1 cellular context compared by ENCODE assay signal in genomic region chr5:34838785-34839714, GRCh38.
TF ChIP-seq lines count a peak whose summit lies in the region.

TTC23L (plus strand) TSS chr5:34839164; CDS start chr5:34840672, 1,508 bp downstream.

TF ChIP-seq in HepG2, 621 proteins besides CTCF, POLR2A, EP300 and RAD21 (continued from another document and continues in another):
- TF ChIP-seq GABPA (IDR thresholded peaks at IDR 0.05; ENCODE audit: low read depth, low read length): peak; percentile 80; the same call in 1 of the 2 replicates
- TF ChIP-seq GABPA (CRISPR knock-in tag; IDR thresholded peaks at IDR 0.05; ENCODE audit: low read depth): peak; percentile 93
- peak; percentile 92 for TF ChIP-seq MED8 (CRISPR knock-in tag; IDR thresholded peaks at IDR 0.05; ENCODE audit: insufficient replicate concordance)
- TF ChIP-seq ZNF326 (CRISPR knock-in tag; IDR thresholded peaks at IDR 0.05; ENCODE audit: borderline replicate concordance): no peak
- peak; percentile 41 for TF ChIP-seq IKZF4 (CRISPR knock-in tag; IDR thresholded peaks at IDR 0.05; ENCODE audit: borderline replicate concordance, low read depth, not compliant biosample characterization)
- no peak for TF ChIP-seq ZNF790 (CRISPR knock-in tag; IDR thresholded peaks at IDR 0.05; ENCODE audit: borderline replicate concordance)
- TF ChIP-seq ZZZ3 (CRISPR knock-in tag; IDR thresholded peaks at IDR 0.05; ENCODE audit: borderline replicate concordance): no peak
- peak; percentile 82 for TF ChIP-seq TOPORS (CRISPR knock-in tag; IDR thresholded peaks at IDR 0.05)
- 0 out of 2 replicates have a peak, but pooled peaks have one; percentile 26 for TF ChIP-seq TEF (CRISPR knock-in tag; IDR thresholded peaks at IDR 0.05)
- no peak for TF ChIP-seq PRDM10 (CRISPR knock-in tag; IDR thresholded peaks at IDR 0.05; ENCODE audit: low read depth)
- TF ChIP-seq SETDB1 (CRISPR knock-in tag; IDR thresholded peaks at IDR 0.05; ENCODE audit: borderline replicate concordance): no peak
- TF ChIP-seq BHLHE40 (IDR thresholded peaks at IDR 0.05; ENCODE audit: low read length): no peak
- TF ChIP-seq ZBTB4 (CRISPR knock-in tag; IDR thresholded peaks at IDR 0.05; ENCODE audit: borderline replicate concordance): peak; percentile 93; the same call in 1 of the 2 replicates
- peak; percentile 83; the same call in 1 of the 2 replicates for TF ChIP-seq ZNF564 (CRISPR knock-in tag; IDR thresholded peaks at IDR 0.05)
- no peak for TF ChIP-seq EZH2 (conservative IDR thresholded peaks at IDR 0.05; ENCODE audit: low read depth, low read length)
- TF ChIP-seq ZBTB25 (CRISPR knock-in tag; IDR thresholded peaks at IDR 0.05): no peak
- TF ChIP-seq MBD4 (IDR thresholded peaks at IDR 0.05; ENCODE audit: borderline replicate concordance, low read length): no peak
- no peak for TF ChIP-seq NPAS2 (CRISPR knock-in tag; IDR thresholded peaks at IDR 0.05; ENCODE audit: borderline replicate concordance)
- no peak for TF ChIP-seq ZNF639 (CRISPR knock-in tag; conservative IDR thresholded peaks at IDR 0.05)
- peak; percentile 81; the same call in 1 of the 2 replicates for TF ChIP-seq SAFB2 (CRISPR knock-in tag; IDR thresholded peaks at IDR 0.05; ENCODE audit: borderline replicate concordance, low read depth)
- no peak for TF ChIP-seq FOXM1 (CRISPR knock-in tag; IDR thresholded peaks at IDR 0.05)
- no peak; the same call in 1 of the 2 replicates for TF ChIP-seq SOX13 (IDR thresholded peaks at IDR 0.05)
- peak in 1 of 2 experiments; percentile 48; a peak in 1 of 4 replicates for TF ChIP-seq SOX13 (CRISPR knock-in tag; conservative IDR thresholded peaks at IDR 0.05 in 1 of 2, IDR thresholded peaks at IDR 0.05 in 1 of 2)
- peak; percentile 70; the same call in 1 of the 2 replicates for TF ChIP-seq RXRB (CRISPR knock-in tag; IDR thresholded peaks at IDR 0.05; ENCODE audit: borderline replicate concordance)
- peak; percentile 70; the same call in 1 of the 2 replicates for TF ChIP-seq MTERF4 (CRISPR knock-in tag; IDR thresholded peaks at IDR 0.05)
- TF ChIP-seq GTF2F1 (IDR thresholded peaks at IDR 0.05; ENCODE audit: low read length): no peak
- TF ChIP-seq ATM (IDR thresholded peaks at IDR 0.05; ENCODE audit: borderline replicate concordance): no peak
- 0 out of 2 replicates have a peak, but pooled peaks have one; percentile 76 for TF ChIP-seq ZNF576 (CRISPR knock-in tag; IDR thresholded peaks at IDR 0.05)
- TF ChIP-seq HDAC2 (CRISPR knock-in tag; IDR thresholded peaks at IDR 0.05): peak; percentile 85
- no peak for TF ChIP-seq KAT2B (IDR thresholded peaks at IDR 0.05; ENCODE audit: borderline replicate concordance, low read depth, low read length)
- no peak for TF ChIP-seq ZNF703 (CRISPR knock-in tag; IDR thresholded peaks at IDR 0.05; ENCODE audit: borderline replicate concordance)
- TF ChIP-seq ZNF275 (CRISPR knock-in tag; IDR thresholded peaks at IDR 0.05; ENCODE audit: borderline replicate concordance): peak; percentile 90; the same call in 1 of the 2 replicates
- no peak for TF ChIP-seq ZFP1 (CRISPR knock-in tag; IDR thresholded peaks at IDR 0.05)
- 0 out of 2 replicates have a peak, but pooled peaks have one; percentile 13 for TF ChIP-seq CREBL2 (CRISPR knock-in tag; IDR thresholded peaks at IDR 0.05; ENCODE audit: borderline replicate concordance)
- TF ChIP-seq ARNT (IDR thresholded peaks at IDR 0.05): no peak
- TF ChIP-seq ZFP91 (CRISPR knock-in tag; IDR thresholded peaks at IDR 0.05; ENCODE audit: borderline replicate concordance): peak; percentile 91; the same call in 1 of the 2 replicates
- TF ChIP-seq ZNF781 (CRISPR knock-in tag; IDR thresholded peaks at IDR 0.05; ENCODE audit: borderline replicate concordance, not compliant biosample characterization): peak; percentile 84
- 0 out of 2 replicates have a peak, but pooled peaks have one; percentile 59 for TF ChIP-seq TFE3 (CRISPR knock-in tag; IDR thresholded peaks at IDR 0.05)
- TF ChIP-seq MNT (IDR thresholded peaks at IDR 0.05): peak; percentile 57
- TF ChIP-seq CC2D1A (CRISPR knock-in tag; IDR thresholded peaks at IDR 0.05): no peak
- TF ChIP-seq GZF1 (CRISPR knock-in tag; IDR thresholded peaks at IDR 0.05): peak; percentile 36; the same call in 1 of the 2 replicates
- 0 out of 2 replicates have a peak, but pooled peaks have one; percentile 73 for TF ChIP-seq TOE1 (CRISPR knock-in tag; IDR thresholded peaks at IDR 0.05)
- peak; percentile 71 for TF ChIP-seq ZNF556 (CRISPR knock-in tag; IDR thresholded peaks at IDR 0.05; ENCODE audit: borderline replicate concordance)
